ENCODE assay signal across 29 cellular contexts in genomic region chr2:2942906-2943305, GRCh38.
"Had no signal": no experiment of that assay in that cellular context is flagged by ENCODE, and none has a peak within 500 bp of the region (broad histone marks: within the 10 kb centered on the region; RNA-seq: fewer than 3 reads in every experiment).

No MANE protein-coding gene starts in this region.

- FAIRE-seq: small intestine had no signal

- H3K9ac ChIP-seq: parathyroid adenoma had no signal

- H3K27ac ChIP-seq: ovary, parathyroid adenoma, psoas muscle, right atrium auricular region, right lobe of liver, sigmoid colon, stomach, thoracic aorta, thyroid gland, tibial nerve, upper lobe of right lung, uterus had no signal

- H3K79me2 ChIP-seq: parathyroid adenoma had no signal

- ATAC-seq: naive thymus-derived CD8-positive, alpha-beta T cell; natural killer cell treated with Interleukin-12 subunit alpha and Interleukin-12 subunit beta and Interleukin-15 and Interleukin-18, amount 100 ng/mL, for 72 hours; psoas muscle; right lobe of liver; stimulated activated effector memory CD8-positive, alpha-beta T cell treated with anti-CD3 and anti-CD28 coated beads, Interleukin-12 subunit alpha, Interleukin-12 subunit beta, amount 100 ng/mL, for 72 hours; stimulated activated naive B cell treated with anti-CD40 and anti-IgM and Interleukin-4, amounts not matched to agents 10 μg/mL and 1 μg/mL and 100 μg/mL, for 72 hours; upper lobe of right lung had no signal

- H3K36me3 ChIP-seq: ovary, right atrium auricular region, right lobe of liver, sigmoid colon, stomach, thoracic aorta, thyroid gland, tibial nerve, upper lobe of right lung, uterus had no signal

- H3K27me3 Mint-ChIP-seq: natural killer cell treated with Interleukin-12 subunit alpha and Interleukin-12 subunit beta and Interleukin-15 and Interleukin-18, amount 100 ng/mL, for 72 hours; stimulated activated naive B cell treated with anti-CD40 and anti-IgM and Interleukin-4, amounts not matched to agents 10 μg/mL and 1 μg/mL and 100 μg/mL, for 72 hours; stimulated activated naive CD8-positive, alpha-beta T cell treated with anti-CD3 and anti-CD28 coated beads, Interleukin-15, Interleukin-2, amounts not matched to agents 100 ng/mL and 50 ng/mL, for 24 hours had no signal

- H3K27me3 ChIP-seq: ovary, right atrium auricular region, right lobe of liver, sigmoid colon, thyroid gland, tibial nerve, upper lobe of right lung, uterus had no signal

- H3K27ac Mint-ChIP-seq: natural killer cell treated with Interleukin-12 subunit alpha and Interleukin-12 subunit beta and Interleukin-15 and Interleukin-18, amount 100 ng/mL, for 72 hours; nephron progenitor cell; progenitor cell of endocrine pancreas; stimulated activated effector memory CD8-positive, alpha-beta T cell treated with anti-CD3 and anti-CD28 coated beads, Interleukin-12 subunit alpha, Interleukin-12 subunit beta, amount 100 ng/mL, for 72 hours; stimulated activated naive B cell treated with anti-CD40 and anti-IgM and Interleukin-4, amounts not matched to agents 10 μg/mL and 1 μg/mL and 100 μg/mL, for 72 hours; stimulated activated naive CD8-positive, alpha-beta T cell treated with anti-CD3 and anti-CD28 coated beads, Interleukin-15, Interleukin-2, amounts not matched to agents 100 ng/mL and 50 ng/mL, for 24 hours; type B pancreatic cell had no signal

- H3K4me3 Mint-ChIP-seq: naive B cell; naive thymus-derived CD8-positive, alpha-beta T cell; natural killer cell treated with Interleukin-12 subunit alpha and Interleukin-12 subunit beta and Interleukin-15 and Interleukin-18, amount 100 ng/mL, for 72 hours; neural crest cell; stimulated activated effector memory CD8-positive, alpha-beta T cell treated with anti-CD3 and anti-CD28 coated beads, Interleukin-12 subunit alpha, Interleukin-12 subunit beta, amount 100 ng/mL, for 72 hours; stimulated activated naive B cell treated with anti-CD40 and anti-IgM and Interleukin-4, amounts not matched to agents 10 μg/mL and 1 μg/mL and 100 μg/mL, for 72 hours; stimulated activated naive CD8-positive, alpha-beta T cell treated with anti-CD3 and anti-CD28 coated beads, Interleukin-15, Interleukin-2, amounts not matched to agents 100 ng/mL and 50 ng/mL, for 24 hours; type B pancreatic cell had no signal

- H3K4me1 Mint-ChIP-seq: naive B cell; naive thymus-derived CD8-positive, alpha-beta T cell; stimulated activated effector memory CD8-positive, alpha-beta T cell treated with anti-CD3 and anti-CD28 coated beads, Interleukin-12 subunit alpha, Interleukin-12 subunit beta, amount 100 ng/mL, for 72 hours; stimulated activated naive B cell treated with anti-CD40 and anti-IgM and Interleukin-4, amounts not matched to agents 10 μg/mL and 1 μg/mL and 100 μg/mL, for 72 hours had no signal

- H3K4me1 ChIP-seq: parathyroid adenoma, psoas muscle, right atrium auricular region, right lobe of liver, sigmoid colon, stomach, thyroid gland, tibial nerve, upper lobe of right lung, uterus had no signal

- DNase-seq: naive B cell; naive thymus-derived CD8-positive, alpha-beta T cell; nephron progenitor cell; occipital lobe; ovary; psoas muscle; right lobe of liver; sigmoid colon; small intestine; stimulated activated CD4-positive, alpha-beta T cell treated with anti-CD3 and anti-CD28 coated beads, Interleukin-15, amount 100 ng/mL, for 24 hours; stimulated activated CD4-positive, alpha-beta T cell treated with anti-CD3 and anti-CD28 coated beads, Interleukin-2, amount 100 ng/mL, for 24 hours; stimulated activated CD4-positive, alpha-beta T cell treated with anti-CD3 and anti-CD28 coated beads, Interleukin-2, amount 100 ng/mL, for 48 hours; stimulated activated CD4-positive, alpha-beta T cell treated with anti-CD3 and anti-CD28 coated beads, Interleukin-4, amount 100 ng/mL, for 24 hours; stimulated activated naive B cell treated with anti-CD40 and anti-IgM and Interleukin-4, amounts not matched to agents 10 μg/mL and 1 μg/mL and 100 μg/mL, for 72 hours; stimulated activated naive CD4-positive, alpha-beta T cell treated with Interleukin-2 at 50 U/mL for 16 hours; stomach; thyroid gland; upper lobe of right lung; uterus had no signal

- H3K9me3 ChIP-seq: ovary, psoas muscle, right lobe of liver, sigmoid colon, thoracic aorta, thyroid gland, upper lobe of right lung, uterus had no signal

- H3K36me3 Mint-ChIP-seq: stimulated activated effector memory CD8-positive, alpha-beta T cell treated with anti-CD3 and anti-CD28 coated beads, Interleukin-12 subunit alpha, Interleukin-12 subunit beta, amount 100 ng/mL, for 72 hours; stimulated activated naive B cell treated with anti-CD40 and anti-IgM and Interleukin-4, amounts not matched to agents 10 μg/mL and 1 μg/mL and 100 μg/mL, for 72 hours; type B pancreatic cell had no signal

- H2AFZ ChIP-seq: parathyroid adenoma had no signal

- H3K4me3 ChIP-seq: ovary, psoas muscle, right atrium auricular region, right lobe of liver, sigmoid colon, stomach, thoracic aorta, thyroid gland, tibial nerve, upper lobe of right lung, uterus had no signal
